26 cellular contexts compared by ENCODE assay signal in the genomic region with DNA sequence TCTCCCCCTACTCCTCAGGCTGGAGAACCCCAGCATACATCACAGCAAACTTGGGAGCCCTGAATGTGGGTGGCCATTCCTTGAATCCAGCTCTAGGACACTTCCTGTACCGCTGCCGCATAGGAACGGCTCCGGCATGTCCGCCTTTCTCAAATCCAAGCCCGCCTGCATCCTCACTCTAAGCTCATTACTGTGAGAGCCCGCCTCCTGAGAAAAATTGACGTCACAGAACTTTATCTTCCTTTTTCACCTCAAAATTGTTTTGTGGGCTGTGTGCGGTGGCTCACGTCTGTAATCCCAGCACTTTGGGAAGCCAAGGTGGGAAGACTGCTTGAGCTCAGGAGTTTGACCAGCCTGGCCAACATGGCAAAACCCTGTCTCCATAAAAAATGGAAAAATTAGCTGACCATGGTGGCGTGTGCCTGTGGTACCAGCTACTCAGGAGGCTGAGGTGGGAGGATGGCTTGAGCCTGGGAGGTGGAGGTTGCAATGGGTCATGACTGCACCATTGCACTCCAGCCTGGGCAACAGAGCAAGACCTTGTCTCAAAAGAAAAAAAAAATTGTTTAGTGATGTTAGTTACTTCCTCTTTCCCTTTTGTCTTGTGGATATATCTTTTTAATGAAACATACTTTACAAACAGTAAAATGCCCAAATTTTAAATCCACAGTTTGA. TPM values are rescaled to one million over a fixed set of nuclear protein-coding genes. Genes with fewer than 3 reads are reported as not detected.
DNase-seq lines count a peak whose midpoint lies in the region; ATAC-seq and TF ChIP-seq lines count a peak whose summit lies in the region.
"Had no signal": no experiment of that assay in that cellular context is flagged by ENCODE, and none has a peak within 500 bp of the region (broad histone marks: within the 10 kb centered on the region; RNA-seq: fewer than 3 reads in every experiment).

No MANE protein-coding gene starts in this region.

- H3K27ac ChIP-seq in BLaER1 treated with 17β-estradiol and CSF1 and Interleukin-3, amounts not matched to agents 10 nM and 100 nM: peak overlapping the region in 5 of 11 experiments; percentile 25 to 60 (median 32); a peak in 9 of 22 replicates
- H3K27ac ChIP-seq in H9 (ENCODE audit: insufficient read length, low read depth, low read length) (no peak overlapping the region), RWPE2 (ENCODE audit: poor library complexity, severe bottlenecking) (no peak overlapping the region), neuronal stem cell (replicated peaks; ENCODE audit: low read length) (no peak overlapping the region)
- H3K27ac ChIP-seq: epithelial cell of prostate, heart right ventricle, pancreas, PC-9, SJCRH30 had no signal

- H2BK15ac ChIP-seq in H9 (ENCODE audit: low read depth, low read length) (no peak overlapping the region), neuronal stem cell (ENCODE audit: low read length) (no peak overlapping the region)

- no peaks in the 10 kb centered on the region for H3K9me3 ChIP-seq in BLaER1 treated with 17β-estradiol and CSF1 and Interleukin-3, amounts not matched to agents 10 nM and 100 nM (replicated peaks in 1 of 11)
- H3K9me3 ChIP-seq in H9 (ENCODE audit: control insufficient read depth, low read depth, low read length) (no peaks in the 10 kb centered on the region), RWPE2 (ENCODE audit: severe bottlenecking) (no peaks in the 10 kb centered on the region), neuronal stem cell (replicated peaks in 1 of 2; ENCODE audit: control insufficient read depth in 2 of 2, insufficient read depth in 1 of 2, low read depth in 1 of 2, low read length in 2 of 2) (no peaks in the 10 kb centered on the region)
- H3K9me3 ChIP-seq: heart right ventricle, pancreas, SJCRH30 had no signal

- no peak overlapping the region for H2BK5ac ChIP-seq in H9 (ENCODE audit: insufficient read length, low read length)
- H2BK5ac ChIP-seq in neuronal stem cell (ENCODE audit: low read length): no peak overlapping the region

- H3T11ph ChIP-seq in H9 (ENCODE audit: low read length): no peak overlapping the region

- no peaks in the 10 kb centered on the region for H3K27me3 ChIP-seq in BLaER1 treated with 17β-estradiol and CSF1 and Interleukin-3, amounts not matched to agents 10 nM and 100 nM
- H3K27me3 ChIP-seq in H9 (ENCODE audit: insufficient read depth, low read length) (0 out of 2 replicates have a peak, but pooled peaks cover 2% of the 10 kb centered on the region), RWPE2 (ENCODE audit: insufficient read depth, poor library complexity, severe bottlenecking) (no peaks in the 10 kb centered on the region), neuronal stem cell (ENCODE audit: control insufficient read depth in 3 of 3, insufficient read depth in 3 of 3, low read depth in 1 of 3, low read length in 3 of 3) (no peaks in the 10 kb centered on the region)
- H3K27me3 ChIP-seq: heart right ventricle, pancreas, SJCRH30 had no signal

- no peaks in the 10 kb centered on the region for H3K23me2 ChIP-seq in H9 (ENCODE audit: insufficient read length, low read depth, low read length, poor library complexity, severe bottlenecking)

- H3K27ac Mint-ChIP-seq in H9: peak overlapping the region; percentile 2 to 47 (median 6); a peak in 5 of 7 replicates
- peak overlapping the region in 4 of 6 donors; percentile 45 to 74 (median 56) for H3K27ac Mint-ChIP-seq in immature natural killer cell
- H3K27ac Mint-ChIP-seq: activated T-helper 1 cell treated with anti-CD3 and anti-CD28 coated beads, Interleukin-12 subunit alpha, Interleukin-12 subunit beta, Interleukin-2, Interleukin-4 antibody, amounts not matched to agents 30 ng/mL and 10 ng/mL and 1 ng/mL, durations not matched to agents 14 hours and 24 hours and 36 hours; CD4-positive, alpha-beta T cell had no signal

- H2AFZ ChIP-seq in H9 (ENCODE audit: low read length) (no peak overlapping the region), neuronal stem cell (ENCODE audit: low read length) (no peak overlapping the region)
- H2AFZ ChIP-seq: PC-9 had no signal

- no peak for TF ChIP-seq CTCF in H9 (conservative IDR thresholded peaks at IDR 0.05)
- TF ChIP-seq CTCF in RWPE2 (IDR thresholded peaks at IDR 0.05; ENCODE audit: poor library complexity, severe bottlenecking): no peak

- H3K79me1 ChIP-seq in H9 (ENCODE audit: insufficient read depth, low read depth, low read length, poor library complexity, severe bottlenecking) (no peaks in the 10 kb centered on the region), neuronal stem cell (ENCODE audit: low read depth, low read length) (no peaks in the 10 kb centered on the region)

- H2BK12ac ChIP-seq in H9 (ENCODE audit: insufficient read length, low read depth, low read length) (no peak overlapping the region), neuronal stem cell (ENCODE audit: low read length) (no peak overlapping the region)

- H3K9ac ChIP-seq in BLaER1 treated with 17β-estradiol and CSF1 and Interleukin-3, amounts not matched to agents 10 nM and 100 nM: peak overlapping the region in 2 of 11 experiments; percentile 1 to 41; a peak in 2 of 22 replicates
- H3K9ac ChIP-seq in H9 (ENCODE audit: extremely low read depth, insufficient read length, low read length) (no peak overlapping the region), neuronal stem cell (ENCODE audit: low read depth, low read length, poor library complexity) (no peak overlapping the region)

- H3K4me3 ChIP-seq in BLaER1 treated with 17β-estradiol and CSF1 and Interleukin-3, amounts not matched to agents 10 nM and 100 nM: no peak overlapping the region
- H3K4me3 ChIP-seq in RWPE2 (ENCODE audit: severe bottlenecking): no peak overlapping the region
- no peak overlapping the region for H3K4me3 ChIP-seq in neuronal stem cell (ENCODE audit: low read length in 2 of 2)
- H3K4me3 ChIP-seq: heart right ventricle, pancreas, PC-9, SJCRH30 had no signal

- peaks cover 15 to 27% (median 20%) of the 10 kb centered on the region in 10 experiments for H3K4me1 ChIP-seq in BLaER1 treated with 17β-estradiol and CSF1 and Interleukin-3, amounts not matched to agents 10 nM and 100 nM
- H3K4me1 ChIP-seq in H9 (ENCODE audit: insufficient read depth, low read length): no peaks in the 10 kb centered on the region
- no peaks in the 10 kb centered on the region for H3K4me1 ChIP-seq in RWPE2 (ENCODE audit: insufficient read depth, poor library complexity, severe bottlenecking)
- H3K4me1 ChIP-seq in neuronal stem cell (ENCODE audit: control insufficient read depth in 2 of 2, insufficient read depth in 1 of 2, low read depth in 1 of 2, low read length in 2 of 2): no peaks in the 10 kb centered on the region
- H3K4me1 ChIP-seq: heart right ventricle, pancreas had no signal

- no peak for DNase-seq in H9
- no peak for DNase-seq in RWPE2 (ENCODE audit: low spot score)
- DNase-seq in immature natural killer cell: no peak
- DNase-seq in neuronal stem cell (ENCODE audit: low spot score): no peak
- DNase-seq in NCI-H146 (lab: John Stamatoyannopoulos, UW): no peak
- DNase-seq: activated CD4-positive, alpha-beta T cell treated with anti-CD3 and anti-CD28 coated beads, Interleukin-2, amount 50 U/mL, for 1 hour; CD4-positive, alpha-beta T cell; GDM1; heart right ventricle; NCI-H187; pancreas; PC-9; right cardiac atrium; SJCRH30; stimulated activated CD4-positive, alpha-beta T cell treated with anti-CD3 and anti-CD28 coated beads, Interleukin-15, amount 100 ng/mL, for 24 hours; T-helper 2 cell had no signal

- H4K8ac ChIP-seq in H9 (replicated peaks; ENCODE audit: insufficient read length, low read depth, low read length): no peak overlapping the region
- no peak overlapping the region for H4K8ac ChIP-seq in neuronal stem cell (ENCODE audit: low read depth, low read length)

- no peak overlapping the region for H2BK20ac ChIP-seq in H9 (ENCODE audit: low read depth, low read length, poor library complexity, severe bottlenecking)

- H3K56ac ChIP-seq in H9 (ENCODE audit: insufficient read length, low read depth, low read length): no peak overlapping the region

- no peak overlapping the region for H3K4me3 Mint-ChIP-seq in H9
- no peak overlapping the region for H3K4me3 Mint-ChIP-seq in immature natural killer cell
- H3K4me3 Mint-ChIP-seq: activated naive CD8-positive, alpha-beta T cell; activated T-helper 1 cell treated with anti-CD3 and anti-CD28 coated beads, Interleukin-12 subunit alpha, Interleukin-12 subunit beta, Interleukin-2, Interleukin-4 antibody, amounts not matched to agents 30 ng/mL and 10 ng/mL and 1 ng/mL, durations not matched to agents 14 hours and 24 hours and 36 hours; CD4-positive, alpha-beta T cell; natural killer cell treated with Interleukin-12 subunit alpha and Interleukin-12 subunit beta and Interleukin-15 and Interleukin-18, amount 100 ng/mL, for 72 hours had no signal

- no peak overlapping the region for H3K4ac ChIP-seq in H9 (ENCODE audit: low read depth, low read length)
- H3K4ac ChIP-seq in neuronal stem cell (ENCODE audit: low read length): no peak overlapping the region

- no peak overlapping the region for H3K23ac ChIP-seq in H9 (ENCODE audit: insufficient read length, low read depth, low read length)
- H3K23ac ChIP-seq in neuronal stem cell (ENCODE audit: low read depth, low read length, poor library complexity): no peak overlapping the region

- H4K20me1 ChIP-seq in BLaER1 treated with 17β-estradiol and CSF1 and Interleukin-3, amounts not matched to agents 10 nM and 100 nM: peaks cover 0 to 4% (median 0%) of the 10 kb centered on the region in 11 experiments; a peak in 1 of 22 replicates
- H4K20me1 ChIP-seq in H9 (ENCODE audit: control insufficient read depth, insufficient read depth, insufficient read length): no peaks in the 10 kb centered on the region

- no peaks in the 10 kb centered on the region for H3K79me2 ChIP-seq in H9 (ENCODE audit: insufficient read depth, low read length)

- no peak overlapping the region for H2AK5ac ChIP-seq in H9 (ENCODE audit: insufficient read length, low read length)
- no peak overlapping the region for H2AK5ac ChIP-seq in neuronal stem cell (ENCODE audit: low read depth, low read length)

- no peak overlapping the region for H4K91ac ChIP-seq in H9 (ENCODE audit: insufficient read length, low read depth, low read length)
- no peak overlapping the region for H4K91ac ChIP-seq in neuronal stem cell (ENCODE audit: low read depth, low read length, poor library complexity)

- peaks cover 0 to 6% (median 1%) of the 10 kb centered on the region in 3 experiments; a peak in 3 of 7 replicates for H3K36me3 Mint-ChIP-seq in H9 (ENCODE audit: insufficient read depth in 1 of 3, low read depth in 3 of 3)
- peaks cover 0 to 6% (median 6%) of the 10 kb centered on the region in 3 donors for H3K36me3 Mint-ChIP-seq in immature natural killer cell
- H3K36me3 Mint-ChIP-seq: activated naive CD8-positive, alpha-beta T cell; natural killer cell treated with Interleukin-12 subunit alpha and Interleukin-12 subunit beta and Interleukin-15 and Interleukin-18, amount 100 ng/mL, for 72 hours had no signal

- H3K9me3 Mint-ChIP-seq in H9: no peaks in the 10 kb centered on the region
- H3K9me3 Mint-ChIP-seq in immature natural killer cell: no peaks in the 10 kb centered on the region
- H3K9me3 Mint-ChIP-seq: activated T-helper 1 cell treated with anti-CD3 and anti-CD28 coated beads, Interleukin-12 subunit alpha, Interleukin-12 subunit beta, Interleukin-2, Interleukin-4 antibody, amounts not matched to agents 30 ng/mL and 10 ng/mL and 1 ng/mL, durations not matched to agents 14 hours and 24 hours and 36 hours; CD4-positive, alpha-beta T cell; natural killer cell treated with Interleukin-12 subunit alpha and Interleukin-12 subunit beta and Interleukin-15 and Interleukin-18, amount 100 ng/mL, for 72 hours had no signal

- H2BK120ac ChIP-seq in H9 (ENCODE audit: low read depth, low read length, poor library complexity, severe bottlenecking) (no peak overlapping the region), neuronal stem cell (ENCODE audit: low read depth, low read length) (no peak overlapping the region)

- H3K4me2 ChIP-seq in BLaER1 treated with 17β-estradiol and CSF1 and Interleukin-3, amounts not matched to agents 10 nM and 100 nM: peak overlapping the region; percentile 3 to 67 (median 23); a peak in 18 of 22 replicates
- no peak overlapping the region for H3K4me2 ChIP-seq in H9 (ENCODE audit: insufficient read depth, insufficient read length, low read length)
- H3K4me2 ChIP-seq in neuronal stem cell (ENCODE audit: insufficient read depth, low read length, poor library complexity, severe bottlenecking): no peak overlapping the region
- H3K4me2 ChIP-seq: PC-9 had no signal

- no peak overlapping the region for H4K5ac ChIP-seq in H9 (ENCODE audit: insufficient read length, low read depth, low read length)

- peaks cover 3 to 6% of the 10 kb centered on the region in 2 experiments; a peak in 3 of 4 replicates for H3K4me1 Mint-ChIP-seq in H9
- peaks cover 18 to 22% of the 10 kb centered on the region in 2 donors for H3K4me1 Mint-ChIP-seq in immature natural killer cell

- H3K36me3 ChIP-seq in BLaER1 treated with 17β-estradiol and CSF1 and Interleukin-3, amounts not matched to agents 10 nM and 100 nM: peaks cover 5 to 13% (median 8%) of the 10 kb centered on the region in 11 experiments
- H3K36me3 ChIP-seq in RWPE2 (ENCODE audit: low read depth) (peaks cover 6% of the 10 kb centered on the region), neuronal stem cell (replicated peaks in 1 of 2; ENCODE audit: control insufficient read depth in 2 of 2, insufficient read depth in 2 of 2, low read length in 2 of 2) (peaks cover 2 to 10% of the 10 kb centered on the region in 2 donors)
- H3K36me3 ChIP-seq: pancreas had no signal

- WGBS in H9 (ENCODE audit: extremely low coverage, insufficient read length, low lambda C conversion rate): no CpG with 5 or more reads among the region's 11 CpGs
- no CpG with 5 or more reads among the region's 11 CpGs for WGBS in neuronal stem cell (ENCODE audit: extremely low coverage in 2 of 2, insufficient read length in 2 of 2, insufficient replicate concordance in 1 of 2), 2 donors

- H3K18ac ChIP-seq in H9 (ENCODE audit: insufficient read length, low read depth, low read length) (no peak overlapping the region), neuronal stem cell (ENCODE audit: low read length) (no peak overlapping the region)

- peaks cover 2% of the 10 kb centered on the region; the same call in 1 of the 2 replicates for H3K27me3 Mint-ChIP-seq in H9 (ENCODE audit: low read depth)
- H3K27me3 Mint-ChIP-seq in immature natural killer cell (ENCODE audit: low read depth in 3 of 3): peaks cover 3 to 5% (median 4%) of the 10 kb centered on the region in 3 donors
- H3K27me3 Mint-ChIP-seq: activated naive CD8-positive, alpha-beta T cell; CD4-positive, alpha-beta T cell; natural killer cell treated with Interleukin-12 subunit alpha and Interleukin-12 subunit beta and Interleukin-15 and Interleukin-18, amount 100 ng/mL, for 72 hours had no signal

- H3K14ac ChIP-seq in H9 (ENCODE audit: insufficient read depth, low read length) (no peak overlapping the region), neuronal stem cell (ENCODE audit: low read length) (no peak overlapping the region)

- ATAC-seq in RWPE2 (ENCODE audit: low read depth) (peak; percentile 21; the same call in 2 of the 3 replicates), HG02884 (IDR thresholded peaks at IDR 0.05; ENCODE audit: unreplicated experiment) (no peak)
- ATAC-seq: heart right ventricle; left lobe of liver; natural killer cell treated with Interleukin-12 subunit alpha and Interleukin-12 subunit beta and Interleukin-15 and Interleukin-18, amount 100 ng/mL, for 72 hours; pancreas; right cardiac atrium had no signal

RNA-seq across cellular contexts. Expression of gene RNF44, which starts 22.8 kb away (rescaled TPM):
- 172 and 175 TPM in 2 replicates for total RNA-seq in H9 (2021)
- 1 to 10 TPM; 1.2 to 9.8 (median 2.0) TPM for polyA plus RNA-seq in immature natural killer cell
- polyA plus RNA-seq in neuronal stem cell (2013, experiment 1 of 2): 77.9 TPM
- 78.0 TPM for polyA plus RNA-seq in neuronal stem cell (2013, experiment 2 of 2)

RNA-seq across cellular contexts. Expression of gene CDHR2, which starts 34.8 kb away (rescaled TPM):
- 0.90 TPM in 2 replicates for total RNA-seq in H9 (2021)
- not detected for polyA plus RNA-seq in immature natural killer cell
- 0.01 TPM for polyA plus RNA-seq in neuronal stem cell (2013, experiment 1 of 2)
- 0.01 TPM for polyA plus RNA-seq in neuronal stem cell (2013, experiment 2 of 2)
- total RNA-seq: fibroblast of villous mesenchyme, M059J, PC-9, SJCRH30, urinary bladder had no signal
- polyA plus RNA-seq: right cardiac atrium, urinary bladder had no signal

Comparison
In these comparisons a context has a peak if more than half of its experiments do, and no peak if none do; other contexts are left out.
1. H3K4me2 ChIP-seq: peak in BLaER1 treated with 17β-estradiol and CSF1 and Interleukin-3, amounts not matched to agents 10 nM and 100 nM (11 of 11); none in H9 (single experiment) and neuronal stem cell (single experiment).